In the genomic region with DNA sequence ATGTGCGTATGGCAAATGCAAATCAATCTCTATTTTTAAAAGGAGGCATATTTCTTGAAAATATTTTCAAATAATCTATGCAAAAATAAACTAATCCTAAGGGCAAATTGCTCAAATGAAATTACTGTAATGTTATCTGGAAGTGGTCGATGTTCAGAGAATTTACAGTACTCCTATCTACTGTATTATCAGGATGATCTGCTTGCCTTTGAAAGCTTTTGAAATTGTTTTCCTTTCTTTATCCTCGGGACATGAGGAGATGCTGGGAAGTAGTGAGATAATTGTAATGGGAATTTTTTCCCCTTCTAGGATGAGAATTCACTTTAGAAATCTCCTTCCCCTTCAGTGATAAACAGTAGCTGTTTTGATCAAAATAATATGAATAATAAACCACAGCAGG, we compare ENCODE assay signal across 2 cellular contexts.
TF ChIP-seq lines count a peak whose summit lies in the region.

No MANE protein-coding gene starts in this region.

TF ChIP-seq in GM23338, 12 proteins besides CTCF, POLR2A, EP300 and RAD21 (continues in another document):
- TF ChIP-seq EZH2phosphoT487 (IDR thresholded peaks at IDR 0.05; ENCODE audit: unreplicated experiment) (no peak), ZNF331 (CRISPR knock-in tag; IDR thresholded peaks at IDR 0.05; ENCODE audit: low read depth) (no peak), NANOG (IDR thresholded peaks at IDR 0.05; ENCODE audit: borderline replicate concordance) (no peak), CREB1 (CRISPR knock-in tag; IDR thresholded peaks at IDR 0.05; ENCODE audit: low read depth) (no peak), ZNF114 (CRISPR knock-in tag; IDR thresholded peaks at IDR 0.05) (no peak), JUNB (IDR thresholded peaks at IDR 0.05; ENCODE audit: unreplicated experiment) (no peak), STAT1 (IDR thresholded peaks at IDR 0.05; ENCODE audit: unreplicated experiment) (no peak), POLR2AphosphoS5 (IDR thresholded peaks at IDR 0.05; ENCODE audit: low read depth) (no peak)
- TF ChIP-seq, protein P1, sequence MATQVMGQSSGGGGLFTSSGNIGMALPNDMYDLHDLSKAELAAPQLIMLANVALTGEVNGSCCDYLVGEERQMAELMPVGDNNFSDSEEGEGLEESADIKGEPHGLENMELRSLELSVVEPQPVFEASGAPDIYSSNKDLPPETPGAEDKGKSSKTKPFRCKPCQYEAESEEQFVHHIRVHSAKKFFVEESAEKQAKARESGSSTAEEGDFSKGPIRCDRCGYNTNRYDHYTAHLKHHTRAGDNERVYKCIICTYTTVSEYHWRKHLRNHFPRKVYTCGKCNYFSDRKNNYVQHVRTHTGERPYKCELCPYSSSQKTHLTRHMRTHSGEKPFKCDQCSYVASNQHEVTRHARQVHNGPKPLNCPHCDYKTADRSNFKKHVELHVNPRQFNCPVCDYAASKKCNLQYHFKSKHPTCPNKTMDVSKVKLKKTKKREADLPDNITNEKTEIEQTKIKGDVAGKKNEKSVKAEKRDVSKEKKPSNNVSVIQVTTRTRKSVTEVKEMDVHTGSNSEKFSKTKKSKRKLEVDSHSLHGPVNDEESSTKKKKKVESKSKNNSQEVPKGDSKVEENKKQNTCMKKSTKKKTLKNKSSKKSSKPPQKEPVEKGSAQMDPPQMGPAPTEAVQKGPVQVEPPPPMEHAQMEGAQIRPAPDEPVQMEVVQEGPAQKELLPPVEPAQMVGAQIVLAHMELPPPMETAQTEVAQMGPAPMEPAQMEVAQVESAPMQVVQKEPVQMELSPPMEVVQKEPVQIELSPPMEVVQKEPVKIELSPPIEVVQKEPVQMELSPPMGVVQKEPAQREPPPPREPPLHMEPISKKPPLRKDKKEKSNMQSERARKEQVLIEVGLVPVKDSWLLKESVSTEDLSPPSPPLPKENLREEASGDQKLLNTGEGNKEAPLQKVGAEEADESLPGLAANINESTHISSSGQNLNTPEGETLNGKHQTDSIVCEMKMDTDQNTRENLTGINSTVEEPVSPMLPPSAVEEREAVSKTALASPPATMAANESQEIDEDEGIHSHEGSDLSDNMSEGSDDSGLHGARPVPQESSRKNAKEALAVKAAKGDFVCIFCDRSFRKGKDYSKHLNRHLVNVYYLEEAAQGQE (IDR thresholded peaks at IDR 0.05; ENCODE audit: unreplicated experiment) = no peak
- TF ChIP-seq, protein P2, sequence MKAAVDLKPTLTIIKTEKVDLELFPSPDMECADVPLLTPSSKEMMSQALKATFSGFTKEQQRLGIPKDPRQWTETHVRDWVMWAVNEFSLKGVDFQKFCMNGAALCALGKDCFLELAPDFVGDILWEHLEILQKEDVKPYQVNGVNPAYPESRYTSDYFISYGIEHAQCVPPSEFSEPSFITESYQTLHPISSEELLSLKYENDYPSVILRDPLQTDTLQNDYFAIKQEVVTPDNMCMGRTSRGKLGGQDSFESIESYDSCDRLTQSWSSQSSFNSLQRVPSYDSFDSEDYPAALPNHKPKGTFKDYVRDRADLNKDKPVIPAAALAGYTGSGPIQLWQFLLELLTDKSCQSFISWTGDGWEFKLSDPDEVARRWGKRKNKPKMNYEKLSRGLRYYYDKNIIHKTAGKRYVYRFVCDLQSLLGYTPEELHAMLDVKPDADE (IDR thresholded peaks at IDR 0.05) = no peak

TF ChIP-seq in H1, 55 proteins besides CTCF, POLR2A, EP300 and RAD21:
- TF ChIP-seq, protein P3, sequence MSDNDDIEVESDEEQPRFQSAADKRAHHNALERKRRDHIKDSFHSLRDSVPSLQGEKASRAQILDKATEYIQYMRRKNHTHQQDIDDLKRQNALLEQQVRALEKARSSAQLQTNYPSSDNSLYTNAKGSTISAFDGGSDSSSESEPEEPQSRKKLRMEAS (IDR thresholded peaks at IDR 0.05) = no peak
- no peak for TF ChIP-seq HDAC2 (IDR thresholded peaks at IDR 0.05; ENCODE audit: borderline replicate concordance in 1 of 2, low read depth in 2 of 2, low read length in 2 of 2)
- TF ChIP-seq SRF (IDR thresholded peaks at IDR 0.05; ENCODE audit: low read depth, low read length) = no peak
- TF ChIP-seq PHF8 (conservative IDR thresholded peaks at IDR 0.05; ENCODE audit: low read depth, low read length) = no peak
- TF ChIP-seq ATF2 (IDR thresholded peaks at IDR 0.05; ENCODE audit: low read length) = no peak
- TF ChIP-seq JUND (IDR thresholded peaks at IDR 0.05; ENCODE audit: low read length) = no peak
- TF ChIP-seq FOSL1 (IDR thresholded peaks at IDR 0.05; ENCODE audit: insufficient read depth, low read depth, low read length) = no peak
- TF ChIP-seq SAP30 (IDR thresholded peaks at IDR 0.05; ENCODE audit: insufficient read depth, insufficient replicate concordance, low read length) = no peak
- no peak for TF ChIP-seq RFX5 (IDR thresholded peaks at IDR 0.05; ENCODE audit: borderline replicate concordance, low read depth, low read length)
- TF ChIP-seq CHD1 (IDR thresholded peaks at IDR 0.05; ENCODE audit: low read depth, low read length) = no peak
- no peak for TF ChIP-seq SP2 (IDR thresholded peaks at IDR 0.05; ENCODE audit: low read length)
